In the genomic region with DNA sequence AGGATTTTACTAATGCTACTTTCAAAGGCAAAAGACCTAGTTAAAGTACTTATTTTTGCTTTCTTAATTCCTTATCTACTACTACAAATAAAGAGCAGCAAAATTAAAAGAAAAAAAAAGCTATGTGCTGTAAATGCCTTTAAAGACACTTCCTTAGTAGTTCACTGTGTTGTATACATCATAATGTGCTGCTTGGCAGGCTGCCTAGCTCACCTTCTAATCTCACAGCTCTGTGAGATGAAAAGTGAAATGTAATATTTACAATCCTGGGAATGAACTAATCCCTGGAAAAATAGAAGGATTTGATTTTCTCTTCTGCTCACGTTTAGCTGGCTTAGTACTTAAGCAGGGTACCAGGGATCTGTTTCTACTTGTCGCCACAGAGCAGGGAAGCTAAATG, we compare ENCODE assay signal across 18 cellular contexts.
DNase-seq lines count a peak whose midpoint lies in the region; ATAC-seq and TF ChIP-seq lines count a peak whose summit lies in the region.
"Had no signal": no experiment of that assay in that cellular context is flagged by ENCODE, and none has a peak within 500 bp of the region (broad histone marks: within the 10 kb centered on the region; RNA-seq: fewer than 3 reads in every experiment).

No MANE protein-coding gene starts in this region.

- no peak overlapping the region for H3K27ac Mint-ChIP-seq in effector memory CD8-positive, alpha-beta T cell
- H3K27ac Mint-ChIP-seq: B cell; CD4-positive, CD25-positive, alpha-beta regulatory T cell; CD8-positive, alpha-beta T cell had no signal

- 17 to 42% (median 21%) methylated on average over 2 of the region's 2 CpGs for WGBS in stomach, 5 donors

- no peak overlapping the region for H3K4me3 Mint-ChIP-seq in effector memory CD8-positive, alpha-beta T cell
- H3K4me3 Mint-ChIP-seq: B cell; CD4-positive, CD25-positive, alpha-beta regulatory T cell; CD8-positive, alpha-beta T cell had no signal

- H3K4me3 ChIP-seq in HEK293 (ENCODE audit: low read depth, low read length), result no peak overlapping the region
- H3K4me3 ChIP-seq in stomach, result no peak overlapping the region
- H3K4me3 ChIP-seq: BLaER1, GM23248 had no signal

- TF ChIP-seq EP300 in stomach (IDR thresholded peaks at IDR 0.05), result no peak

- TF ChIP-seq CTCF in HEK293 (tag by site-specific recombination; IDR thresholded peaks at IDR 0.05) (no peak), stomach (IDR thresholded peaks at IDR 0.05) (no peak)

- H3K36me3 Mint-ChIP-seq in effector memory CD8-positive, alpha-beta T cell (ENCODE audit: insufficient read depth), result no peaks in the 10 kb centered on the region
- H3K36me3 Mint-ChIP-seq: CD4-positive, CD25-positive, alpha-beta regulatory T cell; CD8-positive, alpha-beta T cell had no signal

- TF ChIP-seq POLR2A in stomach (IDR thresholded peaks at IDR 0.05), result no peak

- POLR2A ChIA-PET in HEK293 (lab: Yijun Ruan, JAX), result no interaction called here

- peaks cover 0 to 2% of the 10 kb centered on the region in 2 donors for H3K4me1 Mint-ChIP-seq in effector memory CD8-positive, alpha-beta T cell (ENCODE audit: low read depth in 2 of 2)
- H3K4me1 Mint-ChIP-seq: B cell; CD4-positive, CD25-positive, alpha-beta regulatory T cell had no signal

- no peaks in the 10 kb centered on the region for H3K36me3 ChIP-seq in HEK293 (ENCODE audit: control insufficient read depth in 2 of 2, insufficient read depth in 1 of 2, low read length in 2 of 2)
- H3K36me3 ChIP-seq in stomach, result no peaks in the 10 kb centered on the region
- H3K36me3 ChIP-seq: BLaER1 had no signal

- peak; percentile 57 for DNase-seq in DMS53 (lab: John Stamatoyannopoulos, UW)
- peak; percentile 81 for DNase-seq in stomach
- DNase-seq in effector memory CD8-positive, alpha-beta T cell, result no peak
- DNase-seq: Caco-2; CD4-positive, CD25-positive, alpha-beta regulatory T cell; CD8-positive, alpha-beta T cell; DMS153; DMS79 treated with DMSO at 0.1 percent for 48 hours; GF-D8; GM23248; H7; HCEC 1CT had no signal

- CTCF ChIA-PET in HEK293 (lab: Yijun Ruan, JAX), result no interaction called here

- no peaks in the 10 kb centered on the region for H3K9me3 Mint-ChIP-seq in effector memory CD8-positive, alpha-beta T cell
- H3K9me3 Mint-ChIP-seq: CD4-positive, CD25-positive, alpha-beta regulatory T cell had no signal

- H3K27me3 ChIP-seq in stomach, result peaks cover 0 to 1% (median 0%) of the 10 kb centered on the region in 3 donors
- H3K27me3 ChIP-seq: BLaER1 had no signal

- H3K9me3 ChIP-seq in HEK293 (ENCODE audit: control insufficient read depth, insufficient read depth, low read depth, low read length) (no peaks in the 10 kb centered on the region), stomach (no peaks in the 10 kb centered on the region)
- H3K9me3 ChIP-seq: BLaER1 had no signal

- ATAC-seq in GM19328 (IDR thresholded peaks at IDR 0.05; ENCODE audit: unreplicated experiment), result no peak
- no peak for ATAC-seq in GM21723 (IDR thresholded peaks at IDR 0.05; ENCODE audit: unreplicated experiment)
- ATAC-seq in effector memory CD8-positive, alpha-beta T cell (replicated peaks), result no peak
- ATAC-seq: CD8-positive, alpha-beta T cell had no signal

- no peak overlapping the region for H3K27ac ChIP-seq in HEK293 (ENCODE audit: extremely low read depth, low read depth, low read length)
- peak overlapping the region in 1 of 5 donors; percentile 28 for H3K27ac ChIP-seq in stomach
- H3K27ac ChIP-seq: BLaER1, C4-2B, GM23248 had no signal

- peaks cover 3 to 26% of the 10 kb centered on the region in 2 donors for H3K27me3 Mint-ChIP-seq in effector memory CD8-positive, alpha-beta T cell
- H3K27me3 Mint-ChIP-seq: B cell had no signal

- H3K4me1 ChIP-seq in HEK293 (ENCODE audit: control insufficient read depth, insufficient read depth, low read length) (no peaks in the 10 kb centered on the region), stomach (peaks cover 0 to 4% (median 2%) of the 10 kb centered on the region in 4 donors)
- H3K4me1 ChIP-seq: BLaER1, Caco-2 had no signal

- intact Hi-C loops in stomach (cut with DNase I; ENCODE audit: low total_unique reads), result no loop called here

TF ChIP-seq in HEK293, 187 proteins besides CTCF, POLR2A, EP300 and RAD21:
- TF ChIP-seq ZNF768 (tag by site-specific recombination; IDR thresholded peaks at IDR 0.05) (no peak), ZNF138 (tag by site-specific recombination; IDR thresholded peaks at IDR 0.05; ENCODE audit: borderline replicate concordance) (no peak), ZNF837 (tag by site-specific recombination; IDR thresholded peaks at IDR 0.05) (no peak), SETDB1 (IDR thresholded peaks at IDR 0.05; ENCODE audit: insufficient read length, low read length) (peak; percentile 67), ZNF302 (tag by site-specific recombination; IDR thresholded peaks at IDR 0.05; ENCODE audit: low read depth) (no peak), ZBTB48 (tag by site-specific recombination; IDR thresholded peaks at IDR 0.05) (no peak)

Comparison
In these comparisons a context has a peak if more than half of its experiments do, and no peak if none do; other contexts are left out.
1. DNase-seq: peak in DMS53 (single experiment) and stomach (single experiment); none in effector memory CD8-positive, alpha-beta T cell (0 of 3).